In genomic region chrX:2732076-2732475, GRCh38 we compare ENCODE assay signal across 27 cellular contexts. TPM values are rescaled to one million over a fixed set of nuclear protein-coding genes. Genes with fewer than 3 reads are reported as not detected.
DNase-seq lines count a peak whose midpoint lies in the region; ATAC-seq and TF ChIP-seq lines count a peak whose summit lies in the region.
"Had no signal": no experiment of that assay in that cellular context is flagged by ENCODE, and none has a peak within 500 bp of the region (broad histone marks: within the 10 kb centered on the region; RNA-seq: fewer than 3 reads in every experiment).

No MANE protein-coding gene starts in this region.

- peaks cover 27 to 48% of the 10 kb centered on the region in 2 donors for H3K36me3 Mint-ChIP-seq in activated naive CD4-positive, alpha-beta T cell treated with anti-CD3 and anti-CD28 coated beads, Interleukin-2, amount 50 U/mL, for 72 hours
- peaks cover 67% of the 10 kb centered on the region for H3K36me3 Mint-ChIP-seq in activated naive CD4-positive, alpha-beta T cell treated with anti-CD3 and anti-CD28 coated beads, Interleukin-2, amount 10 ng/mL, durations not matched to agents 7 days and 5 days
- H3K36me3 Mint-ChIP-seq in central memory CD8-positive, alpha-beta T cell (ENCODE audit: insufficient read depth): peaks cover 89% of the 10 kb centered on the region
- H3K36me3 Mint-ChIP-seq in natural killer cell treated with Interleukin-12 subunit alpha and Interleukin-12 subunit beta and Interleukin-15 and Interleukin-18, amount 100 ng/mL, for 72 hours: peaks cover 10% of the 10 kb centered on the region

- H3K4me1 ChIP-seq in DND-41 (ENCODE audit: insufficient read depth, low read length): no peaks in the 10 kb centered on the region
- H3K4me1 ChIP-seq: gastroesophageal sphincter, HAP-1, upper lobe of left lung had no signal

- peaks cover 0 to 4% of the 10 kb centered on the region in 2 donors for H3K9me3 Mint-ChIP-seq in activated naive CD4-positive, alpha-beta T cell treated with anti-CD3 and anti-CD28 coated beads, Interleukin-2, amount 50 U/mL, for 72 hours
- H3K9me3 Mint-ChIP-seq in activated naive CD4-positive, alpha-beta T cell treated with anti-CD3 and anti-CD28 coated beads, Interleukin-2, amount 10 ng/mL, durations not matched to agents 7 days and 5 days: peaks cover 2% of the 10 kb centered on the region
- no peaks in the 10 kb centered on the region for H3K9me3 Mint-ChIP-seq in central memory CD8-positive, alpha-beta T cell
- no peaks in the 10 kb centered on the region for H3K9me3 Mint-ChIP-seq in natural killer cell treated with Interleukin-12 subunit alpha and Interleukin-12 subunit beta and Interleukin-15 and Interleukin-18, amount 100 ng/mL, for 72 hours

- H3K4me3 Mint-ChIP-seq in activated naive CD4-positive, alpha-beta T cell treated with anti-CD3 and anti-CD28 coated beads, Interleukin-2, amount 10 ng/mL, durations not matched to agents 7 days and 5 days: no peak overlapping the region
- no peak overlapping the region for H3K4me3 Mint-ChIP-seq in central memory CD8-positive, alpha-beta T cell
- peak overlapping the region; percentile 49 for H3K4me3 Mint-ChIP-seq in natural killer cell treated with Interleukin-12 subunit alpha and Interleukin-12 subunit beta and Interleukin-15 and Interleukin-18, amount 100 ng/mL, for 72 hours
- H3K4me3 Mint-ChIP-seq: activated CD4-positive, alpha-beta T cell treated with anti-CD3 and anti-CD28 coated beads for 36 hours; nephron progenitor cell had no signal

- CTCF ChIA-PET in activated naive CD4-positive, alpha-beta T cell treated with anti-CD3 and anti-CD28 coated beads, Interleukin-2, amount 10 ng/mL, durations not matched to agents 7 days and 5 days (lab: Charles Lee): no interaction called here

- ATAC-seq in activated naive CD4-positive, alpha-beta T cell treated with anti-CD3 and anti-CD28 coated beads, Interleukin-2, amount 50 U/mL, for 72 hours: no peak
- ATAC-seq in DND-41 (ENCODE audit: insufficient read depth, low read depth) (peak; percentile 18; the same call in 1 of the 3 replicates), HG03175 (IDR thresholded peaks at IDR 0.05; ENCODE audit: unreplicated experiment) (no peak), HG02870 (IDR thresholded peaks at IDR 0.05; ENCODE audit: unreplicated experiment) (no peak)
- ATAC-seq in central memory CD8-positive, alpha-beta T cell (replicated peaks; ENCODE audit: extremely low read depth, poor library complexity, severe bottlenecking): no peak
- peak; percentile 60 to 83 for ATAC-seq in natural killer cell treated with Interleukin-12 subunit alpha and Interleukin-12 subunit beta and Interleukin-15 and Interleukin-18, amount 100 ng/mL, for 72 hours
- ATAC-seq: activated CD4-positive, alpha-beta T cell treated with anti-CD3 and anti-CD28 coated beads for 36 hours; gastroesophageal sphincter had no signal

- H2AFZ ChIP-seq in DND-41 (ENCODE audit: low read depth, low read length): no peak overlapping the region
- H2AFZ ChIP-seq: hepatocyte had no signal

- no peak for DNase-seq in activated naive CD4-positive, alpha-beta T cell treated with anti-CD3 and anti-CD28 coated beads, Interleukin-2, amount 50 U/mL, for 72 hours (ENCODE audit: low spot score in 2 of 2)
- no peak for DNase-seq in activated naive CD4-positive, alpha-beta T cell treated with anti-CD3 and anti-CD28 coated beads, Interleukin-2, amount 10 ng/mL, durations not matched to agents 7 days and 5 days
- DNase-seq in DND-41: no peak
- DNase-seq in central memory CD8-positive, alpha-beta T cell (ENCODE audit: low spot score in 2 of 2): no peak
- DNase-seq in natural killer cell treated with Interleukin-12 subunit alpha and Interleukin-12 subunit beta and Interleukin-15 and Interleukin-18, amount 100 ng/mL, for 72 hours (ENCODE audit: low spot score): no peak
- no peak for DNase-seq in cerebellar cortex (ENCODE audit: low spot score)
- DNase-seq: activated CD4-positive, alpha-beta T cell treated with anti-CD3 and anti-CD28 coated beads for 36 hours; central memory CD4-positive, alpha-beta T cell; DMS79; GF-D8; NCI-H1436 treated with DMSO at 0.1 percent for 48 hours; NCI-H2107; NCI-H446; NCI-H774; nephron progenitor cell; SIG-M5; stimulated activated CD4-positive, alpha-beta T cell treated with anti-CD3 and anti-CD28 coated beads, Interleukin-15, amount 100 ng/mL, for 24 hours; stimulated activated CD4-positive, alpha-beta T cell treated with anti-CD3 and anti-CD28 coated beads, Interleukin-4, amount 100 ng/mL, for 4 hours; T1000 had no signal

- peaks cover 96% of the 10 kb centered on the region for H3K36me3 ChIP-seq in DND-41 (ENCODE audit: insufficient read depth, low read length)

- no peaks in the 10 kb centered on the region for H3K4me1 Mint-ChIP-seq in activated naive CD4-positive, alpha-beta T cell treated with anti-CD3 and anti-CD28 coated beads, Interleukin-2, amount 10 ng/mL, durations not matched to agents 7 days and 5 days
- peaks cover 26% of the 10 kb centered on the region for H3K4me1 Mint-ChIP-seq in central memory CD8-positive, alpha-beta T cell
- peaks cover 23 to 26% of the 10 kb centered on the region in 2 donors for H3K4me1 Mint-ChIP-seq in natural killer cell treated with Interleukin-12 subunit alpha and Interleukin-12 subunit beta and Interleukin-15 and Interleukin-18, amount 100 ng/mL, for 72 hours (ENCODE audit: low read depth in 2 of 2)
- H3K4me1 Mint-ChIP-seq: nephron progenitor cell had no signal

- H3K27ac ChIP-seq in DND-41 (ENCODE audit: low read length): peak overlapping the region; percentile 53
- H3K27ac ChIP-seq: gastroesophageal sphincter, hepatocyte, upper lobe of left lung, VCaP had no signal

- no peak for TF ChIP-seq CTCF in DND-41 (IDR thresholded peaks at IDR 0.05; ENCODE audit: borderline replicate concordance, extremely low read depth, low read length, poor library complexity, severe bottlenecking)

- no peaks in the 10 kb centered on the region for H3K27me3 ChIP-seq in DND-41 (ENCODE audit: insufficient read depth, low read length, poor library complexity)
- H3K27me3 ChIP-seq: gastroesophageal sphincter, hepatocyte, upper lobe of left lung had no signal

- peaks cover 25% of the 10 kb centered on the region; the same call in 1 of the 2 replicates for H4K20me1 ChIP-seq in DND-41 (ENCODE audit: insufficient read depth, low read length)

- no peak overlapping the region for H3K4me3 ChIP-seq in DND-41 (ENCODE audit: low read depth in 1 of 2, low read length in 2 of 2)
- H3K4me3 ChIP-seq: gastroesophageal sphincter, HAP-1, hepatocyte, lung, upper lobe of left lung had no signal

- H3K27me3 Mint-ChIP-seq in activated naive CD4-positive, alpha-beta T cell treated with anti-CD3 and anti-CD28 coated beads, Interleukin-2, amount 10 ng/mL, durations not matched to agents 7 days and 5 days: no peaks in the 10 kb centered on the region
- H3K27me3 Mint-ChIP-seq in central memory CD8-positive, alpha-beta T cell: no peaks in the 10 kb centered on the region
- H3K27me3 Mint-ChIP-seq in natural killer cell treated with Interleukin-12 subunit alpha and Interleukin-12 subunit beta and Interleukin-15 and Interleukin-18, amount 100 ng/mL, for 72 hours: no peaks in the 10 kb centered on the region
- H3K27me3 Mint-ChIP-seq: activated CD4-positive, alpha-beta T cell treated with anti-CD3 and anti-CD28 coated beads for 36 hours had no signal

- peaks cover 75% of the 10 kb centered on the region for H3K79me2 ChIP-seq in DND-41 (ENCODE audit: insufficient read depth, low read length)
- H3K79me2 ChIP-seq: hepatocyte had no signal

- no peak overlapping the region for H3K9ac ChIP-seq in DND-41 (ENCODE audit: low read depth, low read length)

- no peak overlapping the region for H3K4me2 ChIP-seq in DND-41 (ENCODE audit: insufficient read depth, low read length)
- H3K4me2 ChIP-seq: hepatocyte had no signal

- H3K9me3 ChIP-seq in DND-41 (ENCODE audit: insufficient read depth, low read length, severe bottlenecking): no peaks in the 10 kb centered on the region
- H3K9me3 ChIP-seq: gastroesophageal sphincter, HAP-1, upper lobe of left lung had no signal

- H3K27ac Mint-ChIP-seq in activated naive CD4-positive, alpha-beta T cell treated with anti-CD3 and anti-CD28 coated beads, Interleukin-2, amount 50 U/mL, for 72 hours: peak overlapping the region; percentile 77 to 85
- H3K27ac Mint-ChIP-seq in activated naive CD4-positive, alpha-beta T cell treated with anti-CD3 and anti-CD28 coated beads, Interleukin-2, amount 10 ng/mL, durations not matched to agents 7 days and 5 days: no peak overlapping the region
- H3K27ac Mint-ChIP-seq in central memory CD8-positive, alpha-beta T cell (ENCODE audit: low read depth): peak overlapping the region; percentile 81
- peak overlapping the region; percentile 68 to 78 for H3K27ac Mint-ChIP-seq in natural killer cell treated with Interleukin-12 subunit alpha and Interleukin-12 subunit beta and Interleukin-15 and Interleukin-18, amount 100 ng/mL, for 72 hours
- H3K27ac Mint-ChIP-seq: activated CD4-positive, alpha-beta T cell treated with anti-CD3 and anti-CD28 coated beads for 36 hours; nephron progenitor cell had no signal

RNA-seq across cellular contexts. Expression of gene XG, which starts 19.8 kb away (rescaled TPM):
- total RNA-seq in activated naive CD4-positive, alpha-beta T cell treated with anti-CD3 and anti-CD28 coated beads, Interleukin-2, amount 50 U/mL, for 72 hours: under 1 TPM in 1 of 2 donors, not detected in 1; 0.51 TPM
- not detected for total RNA-seq in natural killer cell treated with Interleukin-12 subunit alpha and Interleukin-12 subunit beta and Interleukin-15 and Interleukin-18, amount 100 ng/mL, for 72 hours
- total RNA-seq: activated CD4-positive, alpha-beta T cell treated with anti-CD3 and anti-CD28 coated beads for 36 hours had no signal

RNA-seq across cellular contexts. Expression of gene CD99, which starts 41.0 kb away (rescaled TPM):
- 100 to 1,000 TPM in 1 of 2 donors, 10 to 100 TPM in 1; 64.1 to 158 TPM for total RNA-seq in activated naive CD4-positive, alpha-beta T cell treated with anti-CD3 and anti-CD28 coated beads, Interleukin-2, amount 50 U/mL, for 72 hours
- total RNA-seq in natural killer cell treated with Interleukin-12 subunit alpha and Interleukin-12 subunit beta and Interleukin-15 and Interleukin-18, amount 100 ng/mL, for 72 hours: 100 to 1,000 TPM; 121 to 159 TPM

Comparison
In these comparisons a context has a peak if more than half of its experiments do, and no peak if none do; other contexts are left out.
1. ATAC-seq: peak in DND-41 (single experiment) and natural killer cell treated with Interleukin-12 subunit alpha and Interleukin-12 subunit beta and Interleukin-15 and Interleukin-18, amount 100 ng/mL, for 72 hours (2 of 2); none in activated naive CD4-positive, alpha-beta T cell treated with anti-CD3 and anti-CD28 coated beads, Interleukin-2, amount 50 U/mL, for 72 hours (0 of 2), central memory CD8-positive, alpha-beta T cell (single experiment), HG03175 (single experiment) and HG02870 (single experiment).